Comparison of ENCODE assay signal across 18 cellular contexts in the genomic region with DNA sequence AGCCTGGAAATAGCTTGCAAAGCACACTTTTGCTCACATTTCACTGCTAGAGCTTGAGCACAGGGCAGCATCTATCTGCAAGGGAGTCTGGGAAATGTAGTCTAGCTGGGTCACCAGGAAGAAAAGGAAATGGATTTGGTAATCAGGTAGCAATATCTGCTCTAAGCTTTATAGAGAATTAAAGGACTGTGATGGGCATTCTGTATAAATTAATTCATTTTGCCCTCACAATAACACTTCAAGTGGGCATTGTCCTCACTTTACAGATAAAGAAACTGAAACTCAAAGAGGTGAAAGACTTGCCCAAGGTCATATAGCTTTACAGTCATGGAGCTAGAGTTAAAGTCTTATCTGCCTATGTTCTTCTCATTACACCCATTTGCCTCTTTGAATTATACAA. TPM values are rescaled to one million over a fixed set of nuclear protein-coding genes. Genes with fewer than 3 reads are reported as not detected.
DNase-seq lines count a peak whose midpoint lies in the region; ATAC-seq and TF ChIP-seq lines count a peak whose summit lies in the region.
"Had no signal": no experiment of that assay in that cellular context is flagged by ENCODE, and none has a peak within 500 bp of the region (broad histone marks: within the 10 kb centered on the region; RNA-seq: fewer than 3 reads in every experiment).

No MANE protein-coding gene starts in this region.

- no peaks in the 10 kb centered on the region for H3K27me3 ChIP-seq in HCT116 (ENCODE audit: insufficient read depth, low read length)
- no peaks in the 10 kb centered on the region for H3K27me3 ChIP-seq in left lung
- H3K27me3 ChIP-seq in A673 (replicated peaks; ENCODE audit: insufficient read depth, low read depth, low read length, poor library complexity) = no peaks in the 10 kb centered on the region
- no peaks in the 10 kb centered on the region for H3K27me3 ChIP-seq in aorta (ENCODE audit: control insufficient read depth in 1 of 2, insufficient read depth in 2 of 2, low read length in 1 of 2)
- H3K27me3 ChIP-seq: colonic mucosa, upper lobe of left lung had no signal

- CTCF ChIA-PET in HCT116 (lab: Charles Lee) = interaction anchor here (0.7 to 1.0 kb wide), 2 partner anchors 21 to 154 kb away, joined by 3 to 4 read pairs; no protein-coding TSS in a partner anchor
- CTCF ChIA-PET in A673 (lab: Charles Lee) = no interaction called here

- DNase-seq in NCI-H2227 treated with DMSO at 0.1 percent for 48 hours (lab: John Stamatoyannopoulos, UW) = peak; percentile 12
- no peak for DNase-seq in NCI-H2227 (lab: John Stamatoyannopoulos, UW; ENCODE audit: unreplicated experiment)
- DNase-seq in HCT116 (ENCODE audit: low read depth, low spot score) = no peak
- peak; percentile 52 for DNase-seq in OCI-M1 (lab: John Stamatoyannopoulos, UW)
- no peak for DNase-seq in left lung
- DNase-seq in A673 (ENCODE audit: low spot score) = no peak
- DNase-seq in aorta = no peak
- DNase-seq: colonic mucosa; DND-41; foreskin melanocyte; left cardiac atrium; NCI-H1105 treated with DMSO at 0.1 percent for 48 hours; NCI-H2107; SHP77; stimulated activated naive CD4-positive, alpha-beta T cell treated with Interleukin-2 at 50 U/mL for 16 hours; T1000; upper lobe of left lung had no signal

- H3K4me1 ChIP-seq in HCT116 (ENCODE audit: control insufficient read depth in 1 of 2, insufficient read depth in 2 of 2, low read length in 2 of 2) (no peaks in the 10 kb centered on the region), left lung (peaks cover 0 to 16% of the 10 kb centered on the region in 2 donors), A673 (ENCODE audit: insufficient read depth, low read length, poor library complexity, severe bottlenecking) (peaks cover 6% of the 10 kb centered on the region), aorta (ENCODE audit: control insufficient read depth in 1 of 2, insufficient read depth in 2 of 2, low read length in 2 of 2) (no peaks in the 10 kb centered on the region)
- H3K4me1 ChIP-seq: colonic mucosa had no signal

- H3K4me3 ChIP-seq in HCT116 (replicated peaks in 1 of 2; ENCODE audit: low read depth in 1 of 2, low read length in 2 of 2) (no peak overlapping the region), left lung (no peak overlapping the region), A673 (ENCODE audit: low read depth, low read length, poor library complexity, severe bottlenecking) (no peak overlapping the region), aorta (ENCODE audit: low read length in 2 of 2) (no peak overlapping the region)
- H3K4me3 ChIP-seq: colonic mucosa, upper lobe of left lung had no signal

- no peak overlapping the region for H3K4me2 ChIP-seq in HCT116 (ENCODE audit: low read length)

- no TSS peak for BruUV-seq in HCT116 (replicated peaks; lab: Mats Ljungman, UMichigan)
- no TSS peak for BruUV-seq in A673 (replicated peaks; lab: Mats Ljungman, UMichigan)

- H3K36me3 ChIP-seq in HCT116 (ENCODE audit: control insufficient read depth in 1 of 2, insufficient read depth in 2 of 2, low read length in 2 of 2) = no peaks in the 10 kb centered on the region
- H3K36me3 ChIP-seq in left lung = no peaks in the 10 kb centered on the region
- H3K36me3 ChIP-seq in A673 (ENCODE audit: insufficient read depth, low read length, poor library complexity, severe bottlenecking) = no peaks in the 10 kb centered on the region
- H3K36me3 ChIP-seq in aorta (ENCODE audit: control insufficient read depth in 1 of 2, insufficient read depth in 2 of 2, low read length in 1 of 2) = no peaks in the 10 kb centered on the region
- H3K36me3 ChIP-seq: colonic mucosa, upper lobe of left lung had no signal

- H3K9me3 ChIP-seq in HCT116 (ENCODE audit: control insufficient read depth in 1 of 2, insufficient read depth in 1 of 2, low read depth in 1 of 2, low read length in 2 of 2) = no peaks in the 10 kb centered on the region
- no peaks in the 10 kb centered on the region for H3K9me3 ChIP-seq in left lung
- no peaks in the 10 kb centered on the region for H3K9me3 ChIP-seq in A673 (ENCODE audit: low read depth, low read length, poor library complexity, severe bottlenecking)
- H3K9me3 ChIP-seq in aorta (ENCODE audit: control insufficient read depth, low read length) = no peaks in the 10 kb centered on the region
- H3K9me3 ChIP-seq: colonic mucosa, upper lobe of left lung had no signal

- H4K20me1 ChIP-seq in HCT116 (ENCODE audit: insufficient read depth) = no peaks in the 10 kb centered on the region

- ATAC-seq in HCT116 = peak; percentile 47; the same call in 1 of the 2 replicates
- peak; percentile 31 for ATAC-seq in left lung
- ATAC-seq in aorta (ENCODE audit: low FRiP score) = no peak
- ATAC-seq in esophagus mucosa = no peak
- ATAC-seq: left cardiac atrium had no signal

- H3K9ac ChIP-seq in HCT116 (ENCODE audit: low read length) = no peak overlapping the region

- H3K27ac ChIP-seq in HCT116 (ENCODE audit: low read depth, low read length) (no peak overlapping the region), left lung (no peak overlapping the region), A673 (ENCODE audit: low read depth, low read length, poor library complexity, severe bottlenecking) (no peak overlapping the region), aorta (ENCODE audit: low read depth in 1 of 2, low read length in 2 of 2) (no peak overlapping the region)
- H3K27ac ChIP-seq: colonic mucosa, upper lobe of left lung had no signal

- RAD21 ChIA-PET in HCT116 (lab: Charles Lee; ENCODE audit: low non-redundant PET in 1 of 2, low total read pairs in 2 of 2, uncharacterized antibody in 2 of 2, unreplicated experiment in 2 of 2) = no interaction called here

- POLR2A ChIA-PET in HCT116 (lab: Charles Lee) (no interaction called here), A673 (lab: Charles Lee; ENCODE audit: low non-redundant PET) (no interaction called here)

- no peak for TF ChIP-seq RAD21 in HCT116 (IDR thresholded peaks at IDR 0.05; ENCODE audit: low read depth)

- no peak overlapping the region for H2AFZ ChIP-seq in HCT116 (ENCODE audit: low read depth, low read length, poor library complexity, severe bottlenecking)

- no peak for TF ChIP-seq CTCF in HCT116 (IDR thresholded peaks at IDR 0.05 in 2 of 3, conservative IDR thresholded peaks at IDR 0.05 in 1 of 3; ENCODE audit: borderline replicate concordance in 1 of 3, insufficient read depth in 1 of 3, low read depth in 2 of 3, low read length in 2 of 3)
- TF ChIP-seq CTCF in left lung (IDR thresholded peaks at IDR 0.05) = no peak
- TF ChIP-seq CTCF in A673 (conservative IDR thresholded peaks at IDR 0.05; ENCODE audit: low read depth, low read length) = no peak

- TF ChIP-seq POLR2A in HCT116 (IDR thresholded peaks at IDR 0.05; ENCODE audit: borderline replicate concordance, extremely low read depth, insufficient read depth, insufficient read length) = no peak

- H3K9me2 ChIP-seq in HCT116 (ENCODE audit: insufficient read depth) = no peaks in the 10 kb centered on the region

- no peaks in the 10 kb centered on the region for H3K79me2 ChIP-seq in HCT116 (ENCODE audit: insufficient read depth, low read length)

- intact Hi-C loops in HCT116 (cut with micrococcal nuclease) (no loop called here), left lung (cut with DNase I) (no loop called here), A673 (cut with micrococcal nuclease; ENCODE audit: unreplicated experiment) (no loop called here), aorta (cut with DNase I) (no loop called here)

TF ChIP-seq in HCT116, 20 proteins besides CTCF, POLR2A, EP300 and RAD21 (continues in another document):
- TF ChIP-seq ZFX (IDR thresholded peaks at IDR 0.05) = no peak
- TF ChIP-seq, protein P1, sequence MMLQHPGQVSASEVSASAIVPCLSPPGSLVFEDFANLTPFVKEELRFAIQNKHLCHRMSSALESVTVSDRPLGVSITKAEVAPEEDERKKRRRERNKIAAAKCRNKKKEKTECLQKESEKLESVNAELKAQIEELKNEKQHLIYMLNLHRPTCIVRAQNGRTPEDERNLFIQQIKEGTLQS (IDR thresholded peaks at IDR 0.05) = no peak
- no peak for TF ChIP-seq EZH2 (IDR thresholded peaks at IDR 0.05)
- 0 out of 2 replicates have a peak, but pooled peaks have one; percentile 38 for TF ChIP-seq CEBPB (IDR thresholded peaks at IDR 0.05; ENCODE audit: low read depth)
- no peak for TF ChIP-seq SIN3A (IDR thresholded peaks at IDR 0.05; ENCODE audit: low read depth)
- TF ChIP-seq EZH2phosphoT487 (IDR thresholded peaks at IDR 0.05; ENCODE audit: borderline replicate concordance) = no peak
- no peak for TF ChIP-seq SRF (IDR thresholded peaks at IDR 0.05; ENCODE audit: low read depth)
- TF ChIP-seq, protein P2, sequence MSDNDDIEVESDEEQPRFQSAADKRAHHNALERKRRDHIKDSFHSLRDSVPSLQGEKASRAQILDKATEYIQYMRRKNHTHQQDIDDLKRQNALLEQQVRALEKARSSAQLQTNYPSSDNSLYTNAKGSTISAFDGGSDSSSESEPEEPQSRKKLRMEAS (IDR thresholded peaks at IDR 0.05) = no peak
- TF ChIP-seq TCF7L2 (IDR thresholded peaks at IDR 0.05; ENCODE audit: borderline replicate concordance, extremely low read depth, insufficient read depth, insufficient read length) = no peak

RNA-seq across cellular contexts. Expression of a gene that starts 25.0 kb away (rescaled TPM):
- total RNA-seq in HCT116 (2021; ENCODE audit: unreplicated experiment) (19.1 TPM), left lung (10 to 100 TPM; 42.2 to 63.5 TPM), A673 (2021) (11.8 and 12.1 TPM in 2 replicates), aorta (10 to 100 TPM; 14.3 to 20.1 TPM), esophagus mucosa (2.0 TPM)
- 8.9 and 9.6 TPM in 2 replicates for polyA plus RNA-seq in HCT116 (2012)
- polyA plus RNA-seq in aorta = 1 to 10 TPM; 2.0 to 2.8 TPM

Comparison
In these comparisons a context has a peak if more than half of its experiments do, and no peak if none do; other contexts are left out.
1. DNase-seq: peak in NCI-H2227 treated with DMSO at 0.1 percent for 48 hours (single experiment) and OCI-M1 (single experiment); none in NCI-H2227 (single experiment), HCT116 (single experiment), left lung (0 of 2), A673 (single experiment) and aorta (0 of 2).
2. ATAC-seq: peak in HCT116 (single experiment) and left lung (single experiment); none in aorta (single experiment) and esophagus mucosa (single experiment).